In the genomic region with DNA sequence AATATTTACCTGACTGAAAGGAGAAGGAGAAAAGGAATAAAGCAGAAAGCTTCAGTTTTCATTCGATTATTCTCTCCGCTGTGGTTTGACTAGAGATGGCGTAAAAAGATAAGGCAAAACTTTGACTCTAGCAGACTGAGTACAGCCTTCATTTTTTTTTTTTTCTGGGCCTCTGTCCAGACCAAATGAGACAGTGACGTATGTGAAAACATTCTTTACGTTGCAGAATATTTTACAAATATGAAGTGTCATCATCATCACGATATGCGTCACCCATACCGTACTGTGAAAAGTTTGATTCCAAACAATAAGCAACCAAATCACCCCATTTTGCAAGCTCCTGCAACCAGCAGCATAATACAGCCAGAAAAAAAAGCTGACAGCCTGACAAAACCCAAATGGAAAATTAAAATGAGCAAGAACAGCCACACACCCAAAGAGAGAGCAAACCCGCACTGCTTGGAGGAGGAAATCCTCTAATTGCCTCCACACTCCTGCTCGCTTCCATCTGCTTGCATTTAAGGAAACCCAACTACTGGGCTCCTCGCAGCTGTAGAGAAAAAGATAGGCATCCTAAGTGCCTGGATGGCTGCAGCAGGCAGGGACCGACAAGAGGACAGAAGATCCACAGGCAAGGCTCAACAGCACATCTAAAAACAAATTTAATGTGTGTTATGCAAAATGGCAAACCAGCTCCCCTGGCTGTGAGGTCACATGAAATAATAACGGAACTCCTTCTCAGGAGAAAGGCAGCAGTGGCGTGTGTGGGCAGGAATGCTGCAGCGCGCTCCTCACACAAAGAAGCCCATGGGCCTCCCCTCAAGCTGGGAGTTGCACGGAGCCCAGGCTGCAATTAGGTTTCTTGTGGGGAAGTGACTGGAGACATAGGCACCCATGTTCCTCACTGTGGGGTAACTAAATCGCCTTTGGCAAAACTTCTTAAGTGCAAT, we compare ENCODE assay signal across 8 cellular contexts.
DNase-seq lines count a peak whose midpoint lies in the region; ATAC-seq and TF ChIP-seq lines count a peak whose summit lies in the region.

No MANE protein-coding gene starts in this region.

- H3K27me3 ChIP-seq in spleen (replicated peaks in 1 of 7) (no peaks in the 10 kb centered on the region), H7 (ENCODE audit: control insufficient read depth, insufficient read depth, low read length) (no peaks in the 10 kb centered on the region)

- WGBS in spleen, 5 donors = 47 to 59% (median 51%) methylated on average over 18 of the region's 18 CpGs

- H3K36me3 Mint-ChIP-seq in activated T-helper 1 cell treated with anti-CD3 and anti-CD28 coated beads, Interleukin-12 subunit alpha, Interleukin-12 subunit beta, Interleukin-2, Interleukin-4 antibody, amounts not matched to agents 30 ng/mL and 10 ng/mL and 1 ng/mL, durations not matched to agents 14 hours and 24 hours and 36 hours (ENCODE audit: low read depth) = peaks cover 54% of the 10 kb centered on the region
- no peaks in the 10 kb centered on the region for H3K36me3 Mint-ChIP-seq in glutamatergic neuron (ENCODE audit: unreplicated experiment)
- H3K36me3 Mint-ChIP-seq in progenitor cell of endocrine pancreas (ENCODE audit: insufficient read depth) = peaks cover 6% of the 10 kb centered on the region

- peak overlapping the region; percentile 43 to 92 (median 82) for H3K27ac ChIP-seq in spleen

- H3K4me1 Mint-ChIP-seq in activated T-helper 1 cell treated with anti-CD3 and anti-CD28 coated beads, Interleukin-12 subunit alpha, Interleukin-12 subunit beta, Interleukin-2, Interleukin-4 antibody, amounts not matched to agents 30 ng/mL and 10 ng/mL and 1 ng/mL, durations not matched to agents 14 hours and 24 hours and 36 hours (ENCODE audit: low read depth) = peaks cover 95% of the 10 kb centered on the region
- H3K4me1 Mint-ChIP-seq in glutamatergic neuron (ENCODE audit: low read depth, unreplicated experiment) (peaks cover 49% of the 10 kb centered on the region), progenitor cell of endocrine pancreas (ENCODE audit: low read depth) (peaks cover 13% of the 10 kb centered on the region)

- H3K4me3 Mint-ChIP-seq in activated T-helper 1 cell treated with anti-CD3 and anti-CD28 coated beads, Interleukin-12 subunit alpha, Interleukin-12 subunit beta, Interleukin-2, Interleukin-4 antibody, amounts not matched to agents 30 ng/mL and 10 ng/mL and 1 ng/mL, durations not matched to agents 14 hours and 24 hours and 36 hours = peak overlapping the region; percentile 81
- H3K4me3 Mint-ChIP-seq in glutamatergic neuron (ENCODE audit: unreplicated experiment) (peak overlapping the region; percentile 49), progenitor cell of endocrine pancreas (ENCODE audit: low read depth) (no peak overlapping the region)

- DNase-seq in HCEC 1CT (peak; percentile 77), glutamatergic neuron (no peak), spleen (no peak), H7 (no peak), progenitor cell of endocrine pancreas (ENCODE audit: low spot score, unreplicated experiment) (no peak)
- peak; percentile 37 for DNase-seq in activated T-helper 1 cell treated with anti-CD3 and anti-CD28 coated beads, Interleukin-12 subunit alpha, Interleukin-12 subunit beta, Interleukin-2, Interleukin-4 antibody, amounts not matched to agents 30 ng/mL and 10 ng/mL and 1 ng/mL, durations not matched to agents 14 hours and 24 hours and 36 hours (ENCODE audit: low spot score)

- H3K9me3 ChIP-seq in spleen = no peaks in the 10 kb centered on the region

- no peak for TF ChIP-seq POLR2A in spleen (IDR thresholded peaks at IDR 0.05)

- TF ChIP-seq CTCF in glutamatergic neuron (IDR thresholded peaks at IDR 0.05; ENCODE audit: partially characterized antibody, unreplicated experiment) (no peak), spleen (IDR thresholded peaks at IDR 0.05 in 8 of 11, conservative IDR thresholded peaks at IDR 0.05 in 3 of 11) (no peak), progenitor cell of endocrine pancreas (IDR thresholded peaks at IDR 0.05; ENCODE audit: unreplicated experiment) (no peak)

- H3K4me3 ChIP-seq in spleen = peak overlapping the region in 5 of 8 donors; percentile 23 to 68 (median 31)
- H3K4me3 ChIP-seq in H7 (ENCODE audit: insufficient read depth, low read depth, low read length) = no peak overlapping the region

- no peak for ATAC-seq in HG02885 (IDR thresholded peaks at IDR 0.05; ENCODE audit: poor library complexity, unreplicated experiment)
- ATAC-seq in HG02981 (IDR thresholded peaks at IDR 0.05; ENCODE audit: unreplicated experiment) = no peak

- intact Hi-C loops in activated T-helper 1 cell treated with anti-CD3 and anti-CD28 coated beads, Interleukin-12 subunit alpha, Interleukin-12 subunit beta, Interleukin-2, Interleukin-4 antibody, amounts not matched to agents 30 ng/mL and 10 ng/mL and 1 ng/mL, durations not matched to agents 14 hours and 24 hours and 36 hours (cut with micrococcal nuclease) = loop anchor here (1.0 to 10.0 kb wide), 5 partner anchors 9 to 525 kb away; no protein-coding TSS in a partner anchor
- intact Hi-C loops in spleen (cut with DNase I; ENCODE audit: low total_unique reads) = no loop called here

- H3K27ac Mint-ChIP-seq in activated T-helper 1 cell treated with anti-CD3 and anti-CD28 coated beads, Interleukin-12 subunit alpha, Interleukin-12 subunit beta, Interleukin-2, Interleukin-4 antibody, amounts not matched to agents 30 ng/mL and 10 ng/mL and 1 ng/mL, durations not matched to agents 14 hours and 24 hours and 36 hours = peak overlapping the region; percentile 96
- H3K27ac Mint-ChIP-seq in glutamatergic neuron (ENCODE audit: unreplicated experiment) = peak overlapping the region; percentile 86
- no peak overlapping the region for H3K27ac Mint-ChIP-seq in progenitor cell of endocrine pancreas

- H3K36me3 ChIP-seq in spleen (no peaks in the 10 kb centered on the region), H7 (replicated peaks; ENCODE audit: control insufficient read depth, insufficient read depth, low read length) (no peaks in the 10 kb centered on the region)

- no peaks in the 10 kb centered on the region for H3K9me3 Mint-ChIP-seq in activated T-helper 1 cell treated with anti-CD3 and anti-CD28 coated beads, Interleukin-12 subunit alpha, Interleukin-12 subunit beta, Interleukin-2, Interleukin-4 antibody, amounts not matched to agents 30 ng/mL and 10 ng/mL and 1 ng/mL, durations not matched to agents 14 hours and 24 hours and 36 hours
- peaks cover 13% of the 10 kb centered on the region for H3K9me3 Mint-ChIP-seq in glutamatergic neuron (ENCODE audit: unreplicated experiment)
- no peaks in the 10 kb centered on the region for H3K9me3 Mint-ChIP-seq in progenitor cell of endocrine pancreas (ENCODE audit: low read depth)

- H3K4me1 ChIP-seq in spleen = peaks cover 39 to 88% (median 62%) of the 10 kb centered on the region in 6 donors

- H3K27me3 Mint-ChIP-seq in activated T-helper 1 cell treated with anti-CD3 and anti-CD28 coated beads, Interleukin-12 subunit alpha, Interleukin-12 subunit beta, Interleukin-2, Interleukin-4 antibody, amounts not matched to agents 30 ng/mL and 10 ng/mL and 1 ng/mL, durations not matched to agents 14 hours and 24 hours and 36 hours (ENCODE audit: insufficient read depth) = no peaks in the 10 kb centered on the region
- H3K27me3 Mint-ChIP-seq in glutamatergic neuron (ENCODE audit: unreplicated experiment) (peaks cover 13% of the 10 kb centered on the region), progenitor cell of endocrine pancreas (no peaks in the 10 kb centered on the region)

Comparison
In these comparisons a context has a peak if more than half of its experiments do, and no peak if none do; other contexts are left out.
1. DNase-seq: peak in HCEC 1CT (single experiment) and activated T-helper 1 cell treated with anti-CD3 and anti-CD28 coated beads, Interleukin-12 subunit alpha, Interleukin-12 subunit beta, Interleukin-2, Interleukin-4 antibody, amounts not matched to agents 30 ng/mL and 10 ng/mL and 1 ng/mL, durations not matched to agents 14 hours and 24 hours and 36 hours (single experiment); none in glutamatergic neuron (single experiment), spleen (single experiment), H7 (single experiment) and progenitor cell of endocrine pancreas (single experiment).